ENCODE assay signal across 24 cellular contexts in the genomic region with DNA sequence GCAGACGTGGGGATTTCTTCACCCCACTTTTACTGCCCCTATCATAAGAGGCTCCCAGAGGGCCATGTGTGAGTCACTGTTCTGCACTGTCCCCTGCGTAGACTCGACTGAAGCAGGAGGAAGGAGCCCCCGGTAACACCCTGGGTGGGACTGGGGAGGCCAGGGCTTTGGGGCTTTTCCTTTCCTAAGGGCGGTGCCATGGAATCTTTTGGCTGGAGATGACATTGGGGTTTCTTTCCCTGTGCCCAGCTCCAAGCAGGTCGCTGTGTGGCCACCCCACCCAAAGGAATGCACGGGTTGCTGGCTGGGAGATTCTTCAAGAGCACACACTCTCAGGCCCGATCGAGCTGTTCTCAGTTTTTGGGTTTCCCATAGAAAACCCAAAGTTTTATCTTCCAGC.
DNase-seq lines count a peak whose midpoint lies in the region; ATAC-seq, FAIRE-seq and TF ChIP-seq lines count a peak whose summit lies in the region.
"Had no signal": no experiment of that assay in that cellular context is flagged by ENCODE, and none has a peak within 500 bp of the region (broad histone marks: within the 10 kb centered on the region; RNA-seq: fewer than 3 reads in every experiment).

No MANE protein-coding gene starts in this region.

- H3K18ac ChIP-seq in H1 (ENCODE audit: extremely low read depth, low read length), result no peak overlapping the region
- H3K18ac ChIP-seq in neuronal stem cell (ENCODE audit: low read length), result peak overlapping the region; percentile 77

- TF ChIP-seq POLR2A in H1 (IDR thresholded peaks at IDR 0.05; ENCODE audit: control extremely low read depth in 1 of 2, low read depth in 2 of 2, low read length in 2 of 2), result no peak
- TF ChIP-seq POLR2A in upper lobe of left lung (IDR thresholded peaks at IDR 0.05), result no peak

- H3K4ac ChIP-seq in H1 (replicated peaks; ENCODE audit: insufficient read length, low read depth, low read length) (no peak overlapping the region), neuronal stem cell (ENCODE audit: low read length) (no peak overlapping the region)

- no peak overlapping the region for H3K23ac ChIP-seq in H1 (ENCODE audit: insufficient read length)
- H3K23ac ChIP-seq in neuronal stem cell (ENCODE audit: low read depth, low read length, poor library complexity), result no peak overlapping the region

- H3K4me3 ChIP-seq in cardiac muscle cell (no peak overlapping the region), H1 (ENCODE audit: extremely low read depth in 1 of 4, insufficient read depth in 2 of 4, low read depth in 3 of 4, low read length in 4 of 4) (no peak overlapping the region), neuronal stem cell (ENCODE audit: low read length in 2 of 2) (no peak overlapping the region), upper lobe of left lung (no peak overlapping the region)
- H3K4me3 ChIP-seq: MG63, PC-9 had no signal

- no peaks in the 10 kb centered on the region; the same call in 1 of the 2 replicates for H3K23me2 ChIP-seq in H1 (ENCODE audit: low read depth, low read length)

- WGBS in H1 (ENCODE audit: extremely low coverage in 1 of 2, insufficient coverage in 1 of 2, insufficient read length in 1 of 2, insufficient replicate concordance in 2 of 2, low coverage in 1 of 2, low lambda C conversion rate in 2 of 2, missing lambda C conversion rate in 1 of 2), 2 experiments, result 91% methylated on average over 7 of the region's 9 CpGs; no CpG with 5 or more reads in 1 of the 2 experiments
- no CpG with 5 or more reads among the region's 9 CpGs for WGBS in neuronal stem cell (ENCODE audit: extremely low coverage in 2 of 2, insufficient read length in 2 of 2, insufficient replicate concordance in 1 of 2), 2 donors
- 72 to 77% methylated on average over 9 of the region's 9 CpGs for WGBS in upper lobe of left lung, 2 donors

- H3K4me1 ChIP-seq in cardiac muscle cell (ENCODE audit: low read depth), result peaks cover 9% of the 10 kb centered on the region
- H3K4me1 ChIP-seq in H1 (replicated peaks in 1 of 4; ENCODE audit: control insufficient read depth in 3 of 4, insufficient read depth in 4 of 4, low read length in 3 of 4), result no peaks in the 10 kb centered on the region; a peak in 1 of 7 replicates
- H3K4me1 ChIP-seq in neuronal stem cell (ENCODE audit: control insufficient read depth in 2 of 2, insufficient read depth in 1 of 2, low read depth in 1 of 2, low read length in 2 of 2), result peaks cover 12 to 27% of the 10 kb centered on the region in 2 donors
- peaks cover 12 to 19% (median 16%) of the 10 kb centered on the region in 4 donors for H3K4me1 ChIP-seq in upper lobe of left lung
- H3K4me1 ChIP-seq: Caco-2 had no signal

- H2BK5ac ChIP-seq in H1 (ENCODE audit: low read depth, low read length) (no peak overlapping the region), neuronal stem cell (ENCODE audit: low read length) (no peak overlapping the region)

- TF ChIP-seq CTCF in cardiac muscle cell (IDR thresholded peaks at IDR 0.05; ENCODE audit: low read depth, low read length) (no peak), H1 (IDR thresholded peaks at IDR 0.05; ENCODE audit: control extremely low read depth in 1 of 3, insufficient read depth in 1 of 3, low read depth in 1 of 3, low read length in 3 of 3) (no peak), upper lobe of left lung (IDR thresholded peaks at IDR 0.05) (no peak)

- no peaks in the 10 kb centered on the region for H4K20me1 ChIP-seq in H1 (replicated peaks in 1 of 2; ENCODE audit: control insufficient read depth in 1 of 2, insufficient read depth in 2 of 2, low read length in 2 of 2)

- DNase-seq in cardiac muscle cell (ENCODE audit: low read depth in 1 of 2, low spot score in 1 of 2) (peak; percentile 17 to 36), left cardiac atrium (no peak), H1 (ENCODE audit: low read depth in 1 of 2, low spot score in 2 of 2) (no peak), neuronal stem cell (ENCODE audit: low spot score) (no peak), upper lobe of left lung (no peak), DMS79 treated with DMSO at 0.1 percent for 48 hours (lab: John Stamatoyannopoulos, UW) (no peak), HTR-8/SVneo (ENCODE audit: insufficient read length, low spot score) (no peak)
- DNase-seq: Caco-2; CD8-positive, alpha-beta T cell; DMS79; GF-D8; H9; KBM-7; MG63; NCI-H2029; NCI-H446 treated with DMSO at 0.1 percent for 48 hours; NCI-H526; NCI-H82; NK-92 treated with Interleukin-12 subunit alpha and Interleukin-12 subunit beta, amount 100 ng/mL, for 24 hours; PC-9; SHP77 had no signal

- FAIRE-seq in H1 (lab: Jason Lieb, UNC), result no peak
- no peak for FAIRE-seq in HTR-8/SVneo (lab: Jason Lieb, UNC)
- FAIRE-seq: GM12891 had no signal

- H3K79me2 ChIP-seq in H1 (ENCODE audit: control insufficient read depth in 1 of 2, insufficient read depth in 2 of 2, low read length in 2 of 2), result no peaks in the 10 kb centered on the region

- no peak overlapping the region for H4K8ac ChIP-seq in H1 (ENCODE audit: extremely low read depth, insufficient read depth, low read length)
- H4K8ac ChIP-seq in neuronal stem cell (ENCODE audit: low read depth, low read length), result no peak overlapping the region

- no peak overlapping the region for H2BK20ac ChIP-seq in H1 (ENCODE audit: low read length)

- no peak overlapping the region for H2BK12ac ChIP-seq in H1 (ENCODE audit: low read depth, low read length)
- H2BK12ac ChIP-seq in neuronal stem cell (ENCODE audit: low read length), result no peak overlapping the region

- H2BK15ac ChIP-seq in H1 (ENCODE audit: low read length), result no peak overlapping the region
- peak overlapping the region; percentile 63 for H2BK15ac ChIP-seq in neuronal stem cell (ENCODE audit: low read length)

- H3K9ac ChIP-seq in H1 (replicated peaks in 1 of 4; ENCODE audit: extremely low read depth in 1 of 4, low read depth in 3 of 4, low read length in 3 of 4) (no peak overlapping the region), neuronal stem cell (ENCODE audit: low read depth, low read length, poor library complexity) (no peak overlapping the region)

- H3K36me3 ChIP-seq in cardiac muscle cell (no peaks in the 10 kb centered on the region), H1 (ENCODE audit: control insufficient read depth in 2 of 4, insufficient read depth in 4 of 4, low read length in 3 of 4) (no peaks in the 10 kb centered on the region; a peak in 1 of 8 replicates), neuronal stem cell (replicated peaks in 1 of 2; ENCODE audit: control insufficient read depth in 2 of 2, insufficient read depth in 2 of 2, low read length in 2 of 2) (no peaks in the 10 kb centered on the region), upper lobe of left lung (no peaks in the 10 kb centered on the region)
- H3K36me3 ChIP-seq: MG63 had no signal

- H2AFZ ChIP-seq in H1 (ENCODE audit: low read length) (no peak overlapping the region), neuronal stem cell (ENCODE audit: low read length) (peak overlapping the region; percentile 26)
- H2AFZ ChIP-seq: PC-9 had no signal

- H4K91ac ChIP-seq in H1 (replicated peaks; ENCODE audit: insufficient read length, low read length) (no peak overlapping the region), neuronal stem cell (ENCODE audit: low read depth, low read length, poor library complexity) (no peak overlapping the region)

- no peak overlapping the region for H3K56ac ChIP-seq in H1 (replicated peaks; ENCODE audit: insufficient read length, low read depth, low read length)

- H2BK120ac ChIP-seq in H1 (replicated peaks; ENCODE audit: low read depth, low read length) (no peak overlapping the region), neuronal stem cell (ENCODE audit: low read depth, low read length) (no peak overlapping the region)

- H3K14ac ChIP-seq in H1 (ENCODE audit: insufficient read length), result no peak overlapping the region
- H3K14ac ChIP-seq in neuronal stem cell (ENCODE audit: low read length), result no peak overlapping the region

- POLR2A ChIA-PET in H1 (lab: Charles Lee; ENCODE audit: partially characterized antibody), result no interaction called here

- TF ChIP-seq EP300 in H1 (IDR thresholded peaks at IDR 0.05; ENCODE audit: borderline replicate concordance in 1 of 2, low read depth in 2 of 2, low read length in 2 of 2), result no peak
- TF ChIP-seq EP300 in upper lobe of left lung (IDR thresholded peaks at IDR 0.05), result no peak

- H3K4me2 ChIP-seq in H1 (ENCODE audit: insufficient read depth in 1 of 2, low read depth in 2 of 2, low read length in 2 of 2), result no peak overlapping the region
- no peak overlapping the region for H3K4me2 ChIP-seq in neuronal stem cell (ENCODE audit: insufficient read depth, low read length, poor library complexity, severe bottlenecking)
- H3K4me2 ChIP-seq: PC-9 had no signal

- no peak for ATAC-seq in left cardiac atrium
- no peak for ATAC-seq in upper lobe of left lung (ENCODE audit: low FRiP score in 2 of 2)
- ATAC-seq: CD8-positive, alpha-beta T cell had no signal

- H2AK5ac ChIP-seq in H1 (ENCODE audit: low read depth, low read length), result no peak overlapping the region
- peak overlapping the region; percentile 93 for H2AK5ac ChIP-seq in neuronal stem cell (ENCODE audit: low read depth, low read length)

- no peaks in the 10 kb centered on the region for H3K27me3 ChIP-seq in cardiac muscle cell
- H3K27me3 ChIP-seq in H1 (replicated peaks in 1 of 4; ENCODE audit: control insufficient read depth in 3 of 4, extremely low read depth in 1 of 4, insufficient read depth in 3 of 4, low read length in 3 of 4), result no peaks in the 10 kb centered on the region
- H3K27me3 ChIP-seq in neuronal stem cell (ENCODE audit: control insufficient read depth in 3 of 3, insufficient read depth in 3 of 3, low read depth in 1 of 3, low read length in 3 of 3), result no peaks in the 10 kb centered on the region
- no peaks in the 10 kb centered on the region for H3K27me3 ChIP-seq in upper lobe of left lung
- H3K27me3 ChIP-seq: MG63 had no signal

- H3K9me3 ChIP-seq in cardiac muscle cell (ENCODE audit: low read depth) (no peaks in the 10 kb centered on the region), H1 (ENCODE audit: insufficient read depth in 2 of 2, low read depth in 1 of 2, low read length in 1 of 2) (no peaks in the 10 kb centered on the region), neuronal stem cell (replicated peaks in 1 of 2; ENCODE audit: control insufficient read depth in 2 of 2, insufficient read depth in 1 of 2, low read depth in 1 of 2, low read length in 2 of 2) (no peaks in the 10 kb centered on the region), upper lobe of left lung (no peaks in the 10 kb centered on the region)
- H3K9me3 ChIP-seq: Caco-2, MG63 had no signal

- H3K79me1 ChIP-seq in H1 (ENCODE audit: low read depth, low read length), result no peaks in the 10 kb centered on the region
- H3K79me1 ChIP-seq in neuronal stem cell (ENCODE audit: low read depth, low read length), result no peaks in the 10 kb centered on the region

- H3K27ac ChIP-seq in cardiac muscle cell (no peak overlapping the region), H1 (ENCODE audit: low read depth, low read length) (no peak overlapping the region), neuronal stem cell (replicated peaks; ENCODE audit: low read length) (no peak overlapping the region), upper lobe of left lung (peak overlapping the region in 3 of 4 donors; percentile 42 to 84 (median 74))
- H3K27ac ChIP-seq: 22Rv1, C4-2B, PC-9 had no signal

- CTCF ChIA-PET in H1 (lab: Charles Lee; ENCODE audit: partially characterized antibody), result interaction anchor here (0.6 to 2.2 kb wide), 3 partner anchors 19 to 235 kb away, joined by 3 to 6 read pairs (median 4); no protein-coding TSS in a partner anchor

- intact Hi-C loops in left cardiac atrium (cut with DNase I), result loop anchor here in 1 of 2 donors (10.0 kb wide), 1 partner anchor 306 kb away; no protein-coding TSS in a partner anchor

- TF ChIP-seq RAD21 in H1 (IDR thresholded peaks at IDR 0.05 in 1 of 2, conservative IDR thresholded peaks at IDR 0.05 in 1 of 2; ENCODE audit: low read depth in 2 of 2, low read length in 2 of 2), result no peak

- no peak overlapping the region for H4K5ac ChIP-seq in H1 (ENCODE audit: insufficient read length, low read depth, low read length)

Comparison
In these comparisons a context has a peak if more than half of its experiments do, and no peak if none do; other contexts are left out.
1. DNase-seq: peak in cardiac muscle cell (2 of 2); none in left cardiac atrium (single experiment), H1 (0 of 2), neuronal stem cell (single experiment), upper lobe of left lung (0 of 2), DMS79 treated with DMSO at 0.1 percent for 48 hours (single experiment) and HTR-8/SVneo (single experiment).
2. H3K27ac ChIP-seq: peak in upper lobe of left lung (3 of 4); none in cardiac muscle cell (single experiment), H1 (single experiment) and neuronal stem cell (single experiment).